In the genomic region with DNA sequence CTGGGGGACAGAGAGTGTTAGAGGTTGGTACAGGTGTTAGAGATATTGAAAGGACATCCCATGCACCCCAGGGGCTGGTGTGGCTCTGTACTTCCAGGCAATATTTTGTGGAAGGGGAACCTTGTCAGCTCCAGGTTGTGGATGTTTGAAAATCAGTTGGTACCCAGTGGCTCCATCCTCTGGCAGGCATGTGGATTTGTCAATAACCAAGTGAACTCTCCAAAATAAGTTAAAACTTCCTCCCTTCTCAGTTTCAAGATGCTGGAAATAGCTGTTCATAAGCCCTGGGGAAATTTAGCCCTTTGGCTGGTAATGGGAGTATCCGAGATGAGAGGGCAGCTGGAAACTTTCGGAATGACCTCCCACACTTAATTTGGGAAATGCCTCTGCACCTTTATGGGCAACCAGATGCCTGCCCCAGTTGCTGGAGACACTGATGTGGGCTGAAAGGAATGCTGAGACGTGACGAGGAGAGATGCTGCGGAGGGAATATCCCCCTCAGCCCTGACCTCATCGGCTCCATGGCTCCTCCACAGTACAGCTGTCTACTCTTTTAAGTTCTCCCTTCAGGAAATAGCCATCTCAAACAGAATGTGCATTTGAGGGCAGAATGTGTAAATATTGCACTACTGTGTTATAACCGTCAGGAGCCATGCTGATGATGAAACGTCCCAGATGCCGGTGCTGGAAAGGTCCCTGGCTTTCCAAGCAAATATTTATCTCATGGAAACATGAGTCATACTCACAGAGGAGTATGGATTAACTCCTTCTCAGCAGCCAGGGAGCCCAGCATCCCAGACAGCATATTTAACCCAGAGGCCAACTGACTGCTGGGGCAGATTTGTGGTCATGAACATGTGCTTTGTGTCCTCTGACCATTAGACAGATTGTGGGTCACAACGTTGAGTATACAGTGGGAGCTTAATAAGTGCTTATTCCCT, we compare ENCODE assay signal across 1 cellular context.
TF ChIP-seq lines count a peak whose summit lies in the region.

No MANE protein-coding gene starts in this region.

TF ChIP-seq in HEK293, 187 proteins besides CTCF, POLR2A, EP300 and RAD21 (continued from another document):
- TF ChIP-seq, protein P1, sequence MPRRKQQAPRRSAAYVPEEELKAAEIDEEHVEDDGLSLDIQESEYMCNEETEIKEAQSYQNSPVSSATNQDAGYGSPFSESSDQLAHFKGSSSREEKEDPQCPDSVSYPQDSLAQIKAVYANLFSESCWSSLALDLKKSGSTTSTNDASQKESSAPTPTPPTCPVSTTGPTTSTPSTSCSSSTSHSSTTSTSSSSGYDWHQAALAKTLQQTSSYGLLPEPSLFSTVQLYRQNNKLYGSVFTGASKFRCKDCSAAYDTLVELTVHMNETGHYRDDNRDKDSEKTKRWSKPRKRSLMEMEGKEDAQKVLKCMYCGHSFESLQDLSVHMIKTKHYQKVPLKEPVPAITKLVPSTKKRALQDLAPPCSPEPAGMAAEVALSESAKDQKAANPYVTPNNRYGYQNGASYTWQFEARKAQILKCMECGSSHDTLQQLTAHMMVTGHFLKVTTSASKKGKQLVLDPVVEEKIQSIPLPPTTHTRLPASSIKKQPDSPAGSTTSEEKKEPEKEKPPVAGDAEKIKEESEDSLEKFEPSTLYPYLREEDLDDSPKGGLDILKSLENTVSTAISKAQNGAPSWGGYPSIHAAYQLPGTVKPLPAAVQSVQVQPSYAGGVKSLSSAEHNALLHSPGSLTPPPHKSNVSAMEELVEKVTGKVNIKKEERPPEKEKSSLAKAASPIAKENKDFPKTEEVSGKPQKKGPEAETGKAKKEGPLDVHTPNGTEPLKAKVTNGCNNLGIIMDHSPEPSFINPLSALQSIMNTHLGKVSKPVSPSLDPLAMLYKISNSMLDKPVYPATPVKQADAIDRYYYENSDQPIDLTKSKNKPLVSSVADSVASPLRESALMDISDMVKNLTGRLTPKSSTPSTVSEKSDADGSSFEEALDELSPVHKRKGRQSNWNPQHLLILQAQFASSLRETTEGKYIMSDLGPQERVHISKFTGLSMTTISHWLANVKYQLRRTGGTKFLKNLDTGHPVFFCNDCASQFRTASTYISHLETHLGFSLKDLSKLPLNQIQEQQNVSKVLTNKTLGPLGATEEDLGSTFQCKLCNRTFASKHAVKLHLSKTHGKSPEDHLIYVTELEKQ (tag by site-specific recombination; IDR thresholded peaks at IDR 0.05; ENCODE audit: borderline replicate concordance) = peak; percentile 20; the same call in 1 of the 2 replicates
- TF ChIP-seq ZNF239 (tag by site-specific recombination; IDR thresholded peaks at IDR 0.05) (no peak), ZNF792 (tag by site-specific recombination; IDR thresholded peaks at IDR 0.05) (no peak; the same call in 1 of the 2 replicates)
